8 cellular contexts compared by ENCODE assay signal in genomic region chr20:40160151-40160550, GRCh38.
A peak's percentile ranks its signal among the peaks of the same experiment; 100 is the strongest.
DNase-seq lines count a peak whose midpoint lies in the region; ATAC-seq and TF ChIP-seq lines count a peak whose summit lies in the region.

No MANE protein-coding gene starts in this region.

- TF ChIP-seq CTCF in BE2C (IDR thresholded peaks at IDR 0.05; ENCODE audit: low read depth, low read length) (peak; percentile 90), WERI-Rb-1 (IDR thresholded peaks at IDR 0.05; ENCODE audit: low read depth, low read length) (peak; percentile 80), heart left ventricle (IDR thresholded peaks at IDR 0.05) (peak; percentile 52 to 75 (median 68)), retinal pigment epithelial cell (conservative IDR thresholded peaks at IDR 0.05; ENCODE audit: low read depth, low read length) (peak; percentile 43)

- H3K4me3 ChIP-seq in BE2C (ENCODE audit: low read depth, low read length) (no peak overlapping the region), WERI-Rb-1 (ENCODE audit: low read depth, low read length) (no peak overlapping the region), heart left ventricle (no peak overlapping the region), retinal pigment epithelial cell (ENCODE audit: low read length) (no peak overlapping the region)

- H3K27ac ChIP-seq in WERI-Rb-1 (no peak overlapping the region), heart left ventricle (no peak overlapping the region)

- H3K9me3 ChIP-seq in BE2C (no peaks in the 10 kb centered on the region), WERI-Rb-1 (ENCODE audit: severe bottlenecking) (no peaks in the 10 kb centered on the region), heart left ventricle (no peaks in the 10 kb centered on the region)

- TF ChIP-seq POLR2A in heart left ventricle (IDR thresholded peaks at IDR 0.05): no peak

- intact Hi-C loops in heart left ventricle (cut with DNase I): loop anchor here in 6 of 10 donors (1.0 to 10.0 kb wide), 9 partner anchors 75 to 805 kb away; partner anchors contain the start of gene MAFB (in 3 of the 6)

- H3K27me3 ChIP-seq in BE2C: no peaks in the 10 kb centered on the region
- peaks cover 28% of the 10 kb centered on the region for H3K27me3 ChIP-seq in WERI-Rb-1 (ENCODE audit: insufficient read depth, low read depth, severe bottlenecking)
- H3K27me3 ChIP-seq in heart left ventricle: peaks cover 0 to 3% (median 0%) of the 10 kb centered on the region in 9 donors

- 67 to 71% (median 69%) methylated on average over 7 of the region's 7 CpGs for WGBS in heart left ventricle, 4 donors

- H3K36me3 ChIP-seq in BE2C: no peaks in the 10 kb centered on the region
- no peaks in the 10 kb centered on the region for H3K36me3 ChIP-seq in WERI-Rb-1
- H3K36me3 ChIP-seq in heart left ventricle: no peaks in the 10 kb centered on the region

- H3K4me1 ChIP-seq in BE2C (no peaks in the 10 kb centered on the region), heart left ventricle (no peaks in the 10 kb centered on the region)

- DNase-seq in BE2C (peak; percentile 64), NCI-H1930 (lab: John Stamatoyannopoulos, UW) (peak; percentile 23 to 72), WERI-Rb-1 (peak; percentile 41), heart left ventricle (peak in 4 of 5 donors; percentile 17 to 41 (median 30)), retinal pigment epithelial cell (ENCODE audit: low read depth) (no peak), amniotic stem cell (lab: John Stamatoyannopoulos, UW) (no peak)

- ATAC-seq in GM19043 (IDR thresholded peaks at IDR 0.05; ENCODE audit: low read depth, unreplicated experiment): peak; percentile 38
- ATAC-seq in heart left ventricle: peak; percentile 51 to 76 (median 66)
- ATAC-seq in HG03354 (IDR thresholded peaks at IDR 0.05; ENCODE audit: poor library complexity, severe bottlenecking, unreplicated experiment): no peak

Comparison
In these comparisons a context has a peak if more than half of its experiments do, and no peak if none do; other contexts are left out.
1. DNase-seq: peak in BE2C (single experiment), NCI-H1930 (2 of 2), WERI-Rb-1 (single experiment) and heart left ventricle (4 of 5); none in retinal pigment epithelial cell (single experiment) and amniotic stem cell (single experiment).
2. Peak in every context shown above with its lines, with median percentiles within 50 percentile points of each other: CTCF ChIP-seq.